26 cellular contexts compared by ENCODE assay signal in the genomic region with DNA sequence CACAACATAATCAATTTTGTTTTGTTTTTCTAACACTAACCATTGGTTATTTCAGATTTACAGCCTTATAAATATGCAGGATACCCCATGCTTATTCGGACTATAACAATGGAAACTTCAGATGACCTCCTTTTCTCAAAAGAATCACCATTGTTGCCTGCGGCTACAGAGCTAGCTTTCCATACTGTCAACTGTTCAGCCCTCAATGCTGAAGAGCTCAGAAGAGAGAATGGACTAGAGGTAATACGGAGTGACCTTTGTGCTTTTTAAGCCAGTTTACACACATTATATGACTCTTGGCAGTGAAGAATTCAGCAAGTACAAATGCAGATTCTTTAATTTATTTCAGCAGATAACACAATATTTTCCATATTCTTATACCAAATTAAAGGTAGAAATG.
DNase-seq lines count a peak whose midpoint lies in the region; ATAC-seq, FAIRE-seq and TF ChIP-seq lines count a peak whose summit lies in the region.
"Had no signal": no experiment of that assay in that cellular context is flagged by ENCODE, and none has a peak within 500 bp of the region (broad histone marks: within the 10 kb centered on the region; RNA-seq: fewer than 3 reads in every experiment).

No MANE protein-coding gene starts in this region.

- H3K36me3 Mint-ChIP-seq in activated CD4-positive, alpha-beta T cell treated with anti-CD3 and anti-CD28 coated beads for 36 hours (ENCODE audit: low read depth), result peaks cover 27% of the 10 kb centered on the region

- H3K27me3 Mint-ChIP-seq in activated CD4-positive, alpha-beta T cell treated with anti-CD3 and anti-CD28 coated beads for 36 hours, result no peaks in the 10 kb centered on the region
- H3K27me3 Mint-ChIP-seq: CD4-positive, CD25-positive, alpha-beta regulatory T cell; CD8-positive, alpha-beta memory T cell had no signal

- in situ Hi-C loops in GM12878 (cut with MboI), result no loop called here

- no TSS peak for BruUV-seq in GM12878 (replicated peaks; lab: Mats Ljungman, UMichigan)

- TF ChIP-seq RAD21 in GM12878 (IDR thresholded peaks at IDR 0.05; ENCODE audit: insufficient read depth, low read depth, low read length), result no peak

- no peak overlapping the region for H3K27ac ChIP-seq in GM12878 (ENCODE audit: control insufficient read depth, insufficient read depth)
- peak overlapping the region; percentile 36 for H3K27ac ChIP-seq in hepatocyte
- H3K27ac ChIP-seq: GM23248, HL-60 had no signal

- no peak for TF ChIP-seq EP300 in GM12878 (IDR thresholded peaks at IDR 0.05; ENCODE audit: borderline replicate concordance in 1 of 2, control insufficient read depth in 1 of 2, low read depth in 2 of 2, low read length in 2 of 2)

- no peaks in the 10 kb centered on the region for H3K9me2 ChIP-seq in hepatocyte (replicated peaks; ENCODE audit: insufficient read depth)

- DNase-seq in GM12878 (ENCODE audit: low read depth, low spot score) (no peak), hepatocyte (ENCODE audit: low spot score) (no peak), mucosa of descending colon (no peak), SIG-M5 treated with dmso at 0.1 percent for 504 hours (lab: John Stamatoyannopoulos, UW; ENCODE audit: unreplicated experiment) (no peak), GF-D8 (lab: John Stamatoyannopoulos, UW) (no peak)
- no peak for DNase-seq in activated effector memory CD4-positive, alpha-beta T cell treated with anti-CD3 and anti-CD28 coated beads, Interleukin-2, amount 50 U/mL, for 16 hours
- DNase-seq in activated CD4-positive, alpha-beta T cell treated with anti-CD3 and anti-CD28 coated beads for 36 hours, result no peak
- DNase-seq: ACHN; BE2C; C1 segment of cervical spinal cord; CD4-positive, CD25-positive, alpha-beta regulatory T cell; CD8-positive, alpha-beta memory T cell; COR-L47; DMS 273 treated with DMSO at 0.1 percent for 48 hours; DMS53; DND-41; EL; GM23248; HFFc6; IMR-90 had no signal

- intact Hi-C loops in GM12878 (cut with micrococcal nuclease; ENCODE audit: unreplicated experiment) (loop anchor here (10.0 kb wide), 1 partner anchor 144 kb away; no protein-coding TSS in a partner anchor), mucosa of descending colon (cut with DNase I, micrococcal nuclease) (no loop called here)
- intact Hi-C loops in activated CD4-positive, alpha-beta T cell treated with anti-CD3 and anti-CD28 coated beads for 36 hours (cut with DNase I, micrococcal nuclease), result no loop called here

- TF ChIP-seq POLR2A in GM12878 (IDR thresholded peaks at IDR 0.05; ENCODE audit: low read depth, low read length), result no peak

- no peak overlapping the region for H3K4me3 Mint-ChIP-seq in activated CD4-positive, alpha-beta T cell treated with anti-CD3 and anti-CD28 coated beads for 36 hours
- H3K4me3 Mint-ChIP-seq: CD4-positive, CD25-positive, alpha-beta regulatory T cell; CD8-positive, alpha-beta memory T cell; HFFc6 had no signal

- CTCF ChIA-PET in GM12878 (lab: Yijun Ruan, JAX), result interaction anchor here (0.6 to 1.3 kb wide), 3 partner anchors 11 to 37 kb away, joined by 3 to 4 read pairs (median 3); no protein-coding TSS in a partner anchor
- CTCF ChIA-PET in activated CD4-positive, alpha-beta T cell treated with anti-CD3 and anti-CD28 coated beads for 36 hours (lab: Charles Lee), result interaction anchor here (1.6 kb wide), 2 partner anchors 10 to 37 kb away, joined by 5 to 6 read pairs; no protein-coding TSS in a partner anchor

- peaks cover 1 to 30% of the 10 kb centered on the region in 2 experiments for H3K36me3 ChIP-seq in GM12878 (ENCODE audit: control insufficient read depth in 2 of 2, insufficient read depth in 2 of 2, low read length in 1 of 2)
- no peaks in the 10 kb centered on the region for H3K36me3 ChIP-seq in hepatocyte (replicated peaks; ENCODE audit: insufficient read depth, low read depth)
- H3K36me3 ChIP-seq in mucosa of descending colon (ENCODE audit: low read depth), result no peaks in the 10 kb centered on the region

- H3K9me3 ChIP-seq in GM12878 (replicated peaks; ENCODE audit: control insufficient read depth, insufficient read depth, low read length), result no peaks in the 10 kb centered on the region
- H3K9me3 ChIP-seq in hepatocyte (ENCODE audit: low read depth), result no peaks in the 10 kb centered on the region
- H3K9me3 ChIP-seq in mucosa of descending colon, result no peaks in the 10 kb centered on the region
- H3K9me3 ChIP-seq: BE2C had no signal

- no peak overlapping the region for H3K27ac Mint-ChIP-seq in activated CD4-positive, alpha-beta T cell treated with anti-CD3 and anti-CD28 coated beads for 36 hours
- H3K27ac Mint-ChIP-seq: CD4-positive, CD25-positive, alpha-beta regulatory T cell; CD8-positive, alpha-beta memory T cell; HFFc6 had no signal

- FAIRE-seq in GM12878 (lab: Jason Lieb, UNC), result peak; percentile 18
- FAIRE-seq: A204.1, GM12892, GM18507, H54 had no signal

- POLR2A ChIA-PET in GM12878 (lab: Charles Lee), result no interaction called here
- POLR2A ChIA-PET in activated CD4-positive, alpha-beta T cell treated with anti-CD3 and anti-CD28 coated beads for 36 hours (lab: Charles Lee), result no interaction called here

- H3K9ac ChIP-seq in GM12878 (ENCODE audit: control insufficient read depth, insufficient read depth, low read length), result no peak overlapping the region
- H3K9ac ChIP-seq: GM23248 had no signal

- H3K4me2 ChIP-seq in GM12878 (ENCODE audit: control insufficient read depth, insufficient read depth) (no peak overlapping the region), hepatocyte (no peak overlapping the region)

- RAD21 ChIA-PET in GM12878 (lab: Charles Lee; ENCODE audit: unreplicated experiment), result no interaction called here

- WGBS in GM12878 (ENCODE audit: insufficient coverage, insufficient replicate concordance, low lambda C conversion rate, missing lambda C conversion rate), result 100% methylated on average over 3 of the region's 3 CpGs
- 90% methylated on average over 3 of the region's 3 CpGs for WGBS in hepatocyte (ENCODE audit: low lambda C conversion rate, missing lambda C conversion rate)

- H3K27me3 ChIP-seq in GM12878 (replicated peaks in 1 of 2; ENCODE audit: control insufficient read depth in 2 of 2, insufficient read depth in 2 of 2, low read length in 1 of 2), result no peaks in the 10 kb centered on the region
- H3K27me3 ChIP-seq in hepatocyte, result no peaks in the 10 kb centered on the region
- H3K27me3 ChIP-seq: BE2C had no signal

- SMC1A ChIA-PET in GM12878 (lab: Charles Lee; ENCODE audit: uncharacterized antibody, unreplicated experiment), result interaction anchor here (0.9 to 1.4 kb wide), 2 partner anchors 9 to 19 kb away, joined by 3 to 4 read pairs; no protein-coding TSS in a partner anchor

- no peak for TF ChIP-seq CTCF in GM12878 (IDR thresholded peaks at IDR 0.05 in 2 of 3, conservative IDR thresholded peaks at IDR 0.05 in 1 of 3; ENCODE audit: control insufficient read depth in 2 of 3, extremely low read depth in 1 of 3, insufficient read depth in 1 of 3, low read depth in 3 of 3, low read length in 3 of 3)
- TF ChIP-seq CTCF in hepatocyte (IDR thresholded peaks at IDR 0.05; ENCODE audit: poor library complexity), result no peak
- no peak for TF ChIP-seq CTCF in mucosa of descending colon (IDR thresholded peaks at IDR 0.05)

- no peaks in the 10 kb centered on the region for H3K9me3 Mint-ChIP-seq in activated CD4-positive, alpha-beta T cell treated with anti-CD3 and anti-CD28 coated beads for 36 hours (ENCODE audit: low read depth)
- H3K9me3 Mint-ChIP-seq: CD8-positive, alpha-beta memory T cell; HFFc6 had no signal

- ATAC-seq in GM12878 (no peak), mucosa of descending colon (peak; percentile 94)
- ATAC-seq in activated CD4-positive, alpha-beta T cell treated with anti-CD3 and anti-CD28 coated beads for 36 hours, result no peak
- ATAC-seq: HCT116 had no signal

- no peak overlapping the region for H2AFZ ChIP-seq in GM12878 (ENCODE audit: control insufficient read depth, low read depth, low read length)
- H2AFZ ChIP-seq in hepatocyte, result no peak overlapping the region
- H2AFZ ChIP-seq: GM23248 had no signal

- H3K79me2 ChIP-seq in GM12878 (ENCODE audit: control insufficient read depth, insufficient read depth, low read length) (no peaks in the 10 kb centered on the region), hepatocyte (no peaks in the 10 kb centered on the region)

- no peak overlapping the region for H3K4me3 ChIP-seq in GM12878
- no peak overlapping the region for H3K4me3 ChIP-seq in hepatocyte
- H3K4me3 ChIP-seq in mucosa of descending colon, result no peak overlapping the region
- H3K4me3 ChIP-seq: GM23248 had no signal

- H3K4me1 Mint-ChIP-seq in activated CD4-positive, alpha-beta T cell treated with anti-CD3 and anti-CD28 coated beads for 36 hours, result no peaks in the 10 kb centered on the region
- H3K4me1 Mint-ChIP-seq: CD8-positive, alpha-beta memory T cell had no signal

- H3K4me1 ChIP-seq in GM12878 (ENCODE audit: control insufficient read depth, insufficient read depth, low read length), result no peaks in the 10 kb centered on the region
- H3K4me1 ChIP-seq in hepatocyte (ENCODE audit: insufficient read depth), result no peaks in the 10 kb centered on the region
- peaks cover 14% of the 10 kb centered on the region for H3K4me1 ChIP-seq in mucosa of descending colon (ENCODE audit: low read depth)

- H4K20me1 ChIP-seq in GM12878 (ENCODE audit: control insufficient read depth, insufficient read depth), result no peaks in the 10 kb centered on the region
- H4K20me1 ChIP-seq in hepatocyte (ENCODE audit: insufficient read depth, poor library complexity, severe bottlenecking), result no peaks in the 10 kb centered on the region

TF ChIP-seq in GM12878, 131 proteins besides CTCF, POLR2A, EP300 and RAD21 (continues in another document):
- TF ChIP-seq, protein P1, sequence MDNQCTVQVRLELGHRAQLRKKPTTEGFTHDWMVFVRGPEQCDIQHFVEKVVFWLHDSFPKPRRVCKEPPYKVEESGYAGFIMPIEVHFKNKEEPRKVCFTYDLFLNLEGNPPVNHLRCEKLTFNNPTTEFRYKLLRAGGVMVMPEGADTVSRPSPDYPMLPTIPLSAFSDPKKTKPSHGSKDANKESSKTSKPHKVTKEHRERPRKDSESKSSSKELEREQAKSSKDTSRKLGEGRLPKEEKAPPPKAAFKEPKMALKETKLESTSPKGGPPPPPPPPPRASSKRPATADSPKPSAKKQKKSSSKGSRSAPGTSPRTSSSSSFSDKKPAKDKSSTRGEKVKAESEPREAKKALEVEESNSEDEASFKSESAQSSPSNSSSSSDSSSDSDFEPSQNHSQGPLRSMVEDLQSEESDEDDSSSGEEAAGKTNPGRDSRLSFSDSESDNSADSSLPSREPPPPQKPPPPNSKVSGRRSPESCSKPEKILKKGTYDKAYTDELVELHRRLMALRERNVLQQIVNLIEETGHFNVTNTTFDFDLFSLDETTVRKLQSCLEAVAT (IDR thresholded peaks at IDR 0.05), result no peak
- TF ChIP-seq, protein P2, sequence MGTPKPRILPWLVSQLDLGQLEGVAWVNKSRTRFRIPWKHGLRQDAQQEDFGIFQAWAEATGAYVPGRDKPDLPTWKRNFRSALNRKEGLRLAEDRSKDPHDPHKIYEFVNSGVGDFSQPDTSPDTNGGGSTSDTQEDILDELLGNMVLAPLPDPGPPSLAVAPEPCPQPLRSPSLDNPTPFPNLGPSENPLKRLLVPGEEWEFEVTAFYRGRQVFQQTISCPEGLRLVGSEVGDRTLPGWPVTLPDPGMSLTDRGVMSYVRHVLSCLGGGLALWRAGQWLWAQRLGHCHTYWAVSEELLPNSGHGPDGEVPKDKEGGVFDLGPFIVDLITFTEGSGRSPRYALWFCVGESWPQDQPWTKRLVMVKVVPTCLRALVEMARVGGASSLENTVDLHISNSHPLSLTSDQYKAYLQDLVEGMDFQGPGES (IDR thresholded peaks at IDR 0.05), result no peak
